Comparison of ENCODE assay signal across 22 cellular contexts in genomic region chr14:23090254-23090636, GRCh38. TPM values are rescaled to one million over a fixed set of nuclear protein-coding genes. Genes with fewer than 3 reads are reported as not detected.
DNase-seq lines count a peak whose midpoint lies in the region; ATAC-seq, FAIRE-seq and TF ChIP-seq lines count a peak whose summit lies in the region.
"Had no signal": no experiment of that assay in that cellular context is flagged by ENCODE, and none has a peak within 500 bp of the region (broad histone marks: within the 10 kb centered on the region; RNA-seq: fewer than 3 reads in every experiment).

No MANE protein-coding gene starts in this region.

- peaks cover 10 to 44% of the 10 kb centered on the region in 2 experiments for H3K36me3 ChIP-seq in endothelial cell of umbilical vein (ENCODE audit: control insufficient read depth in 2 of 2, extremely low read depth in 1 of 2, insufficient read depth in 2 of 2, low read length in 2 of 2)

- no peaks in the 10 kb centered on the region for H3K9me3 ChIP-seq in endothelial cell of umbilical vein (replicated peaks; ENCODE audit: control insufficient read depth, insufficient read depth, low read length)
- H3K9me3 ChIP-seq: BE2C, Caco-2, HAP-1, Peyer's patch had no signal

- intact Hi-C loops in endothelial cell of umbilical vein (cut with micrococcal nuclease), result no loop called here

- H3K79me2 ChIP-seq in endothelial cell of umbilical vein (ENCODE audit: control insufficient read depth, insufficient read depth, low read length), result peaks cover 69% of the 10 kb centered on the region

- no peaks in the 10 kb centered on the region for H3K9me1 ChIP-seq in endothelial cell of umbilical vein (replicated peaks; ENCODE audit: control insufficient read depth, extremely low read depth, insufficient read depth, low read length)

- no peaks in the 10 kb centered on the region for H3K27me3 ChIP-seq in endothelial cell of umbilical vein (ENCODE audit: control insufficient read depth in 2 of 2, insufficient read depth in 2 of 2, low read length in 2 of 2)
- H3K27me3 ChIP-seq: BE2C, Peyer's patch had no signal

- H3K27ac ChIP-seq in 22Rv1, result peak overlapping the region; percentile 3; the same call in 1 of the 2 replicates
- peak overlapping the region; percentile 20 for H3K27ac ChIP-seq in endothelial cell of umbilical vein (ENCODE audit: insufficient read depth, low read depth, low read length)

- no peak overlapping the region for H3K4me3 Mint-ChIP-seq in activated T-helper 17 cell treated with anti-CD3 and anti-CD28 coated beads, Interleukin-2, amount 50 U/mL, for 72 hours
- H3K4me3 Mint-ChIP-seq: CD4-positive, alpha-beta T cell had no signal

- peak overlapping the region; percentile 12 for H3K27ac Mint-ChIP-seq in activated T-helper 17 cell treated with anti-CD3 and anti-CD28 coated beads, Interleukin-2, amount 50 U/mL, for 72 hours
- H3K27ac Mint-ChIP-seq: CD4-positive, alpha-beta T cell had no signal

- POLR2A ChIA-PET in endothelial cell of umbilical vein (lab: Charles Lee), result no interaction called here

- no peak for ATAC-seq in activated T-helper 17 cell treated with anti-CD3 and anti-CD28 coated beads, Interleukin-2, amount 50 U/mL, for 72 hours (replicated peaks)
- no peak for ATAC-seq in GM21381 (IDR thresholded peaks at IDR 0.05; ENCODE audit: unreplicated experiment)
- no peak for ATAC-seq in GM18517 (IDR thresholded peaks at IDR 0.05; ENCODE audit: unreplicated experiment)

- H3K4me1 Mint-ChIP-seq in activated T-helper 17 cell treated with anti-CD3 and anti-CD28 coated beads, Interleukin-2, amount 50 U/mL, for 72 hours, result peaks cover 31% of the 10 kb centered on the region

- no TSS peak for BruUV-seq in endothelial cell of umbilical vein (replicated peaks; lab: Mats Ljungman, UMichigan)

- no peak for TF ChIP-seq POLR2A in endothelial cell of umbilical vein (IDR thresholded peaks at IDR 0.05; ENCODE audit: low read depth, low read length)

- no peak for TF ChIP-seq CTCF in 22Rv1 (IDR thresholded peaks at IDR 0.05)
- no peak for TF ChIP-seq CTCF in endothelial cell of umbilical vein (IDR thresholded peaks at IDR 0.05; ENCODE audit: extremely low read depth in 1 of 2, insufficient read depth in 1 of 2, low read depth in 1 of 2, low read length in 2 of 2)

- peaks cover 4% of the 10 kb centered on the region for H4K20me1 ChIP-seq in endothelial cell of umbilical vein (replicated peaks; ENCODE audit: control insufficient read depth, extremely low read depth, insufficient read depth, low read length)

- dilution Hi-C loops in endothelial cell of umbilical vein (cut with MboI; ENCODE audit: extremely low pct_ligation_motif_present, low sequenced_read_pairs), result no loop called here

- DNase-seq in activated CD8-positive, alpha-beta memory T cell treated with anti-CD3 and anti-CD28 coated beads for 24 hours, result peak; percentile 5
- DNase-seq in activated CD8-positive, alpha-beta memory T cell treated with anti-CD3 and anti-CD28 coated beads, Interleukin-2, amount 50 U/mL, for 4 hours, result no peak
- DNase-seq in endothelial cell of umbilical vein (ENCODE audit: low read depth, low spot score) (peak; percentile 33), NCI-H1417 treated with DMSO at 0.1 percent for 48 hours (lab: John Stamatoyannopoulos, UW) (no peak)
- DNase-seq: BE2C; Caco-2; CD4-positive, alpha-beta T cell; Kasumi-1; MM.1S; NCI-H1092; NCI-H146; NCI-H2029 treated with DMSO at 0.1 percent for 48 hours; Peyer's patch had no signal

- H3K4me1 ChIP-seq in endothelial cell of umbilical vein (ENCODE audit: control insufficient read depth, extremely low read depth, insufficient read depth, low read length), result peaks cover 26% of the 10 kb centered on the region
- H3K4me1 ChIP-seq: BE2C had no signal

- CTCF ChIA-PET in endothelial cell of umbilical vein (lab: Charles Lee), result interaction anchor here (1.0 to 4.6 kb wide), 7 partner anchors 9 to 104 kb away, joined by 3 to 43 read pairs (median 8); no protein-coding TSS in a partner anchor

- no peaks in the 10 kb centered on the region for H3K9me3 Mint-ChIP-seq in activated T-helper 17 cell treated with anti-CD3 and anti-CD28 coated beads, Interleukin-2, amount 50 U/mL, for 72 hours
- H3K9me3 Mint-ChIP-seq: CD4-positive, alpha-beta T cell had no signal

- peaks cover 84% of the 10 kb centered on the region for H3K36me3 Mint-ChIP-seq in activated T-helper 17 cell treated with anti-CD3 and anti-CD28 coated beads, Interleukin-2, amount 50 U/mL, for 72 hours (ENCODE audit: low read depth)

- H3K27me3 Mint-ChIP-seq in activated T-helper 17 cell treated with anti-CD3 and anti-CD28 coated beads, Interleukin-2, amount 50 U/mL, for 72 hours, result no peaks in the 10 kb centered on the region
- H3K27me3 Mint-ChIP-seq: CD4-positive, alpha-beta T cell had no signal

- H3K9ac ChIP-seq in endothelial cell of umbilical vein (replicated peaks; ENCODE audit: extremely low read depth, insufficient read depth, low read length), result no peak overlapping the region

- H3K4me3 ChIP-seq in endothelial cell of umbilical vein (replicated peaks in 1 of 3; ENCODE audit: insufficient read depth in 1 of 3, low read depth in 1 of 3, low read length in 3 of 3), result no peak overlapping the region
- H3K4me3 ChIP-seq: HAP-1, Peyer's patch had no signal

- no peak overlapping the region for H2AFZ ChIP-seq in endothelial cell of umbilical vein (ENCODE audit: low read depth, low read length)

- peak; percentile 12 for FAIRE-seq in endothelial cell of umbilical vein (lab: Jason Lieb, UNC)
- FAIRE-seq: A204.1, G401.6, HTR-8/SVneo had no signal

- H3K4me2 ChIP-seq in endothelial cell of umbilical vein (ENCODE audit: insufficient read depth, low read length), result peak overlapping the region; percentile 43

TF ChIP-seq in endothelial cell of umbilical vein, 7 proteins besides CTCF, POLR2A, EP300 and RAD21 (continues in another document):
- TF ChIP-seq EZH2 (IDR thresholded peaks at IDR 0.05; ENCODE audit: borderline replicate concordance, low read depth, low read length, severe bottlenecking) (no peak), FOS (IDR thresholded peaks at IDR 0.05; ENCODE audit: borderline replicate concordance, insufficient read depth, low read length) (no peak)

RNA-seq across cellular contexts. Expression of gene ACIN1, which starts 4.7 kb away (rescaled TPM):
- 100 to 1,000 TPM; 187 to 214 TPM for total RNA-seq in activated T-helper 17 cell treated with anti-CD3 and anti-CD28 coated beads, Interleukin-2, amount 50 U/mL, for 72 hours
- total RNA-seq in endothelial cell of umbilical vein, result 220 and 240 TPM in 2 replicates
- polyA plus RNA-seq in endothelial cell of umbilical vein, result 136 and 146 TPM in 2 replicates
- 91.2 and 98.2 TPM in 2 replicates for polyA plus RNA-seq in endothelial cell of umbilical vein (2011; cell fraction: cytosol; rRNA removed)
- polyA plus RNA-seq in endothelial cell of umbilical vein (2011; cell fraction: nucleus; rRNA removed), result 821 and 966 TPM in 2 replicates
- polyA plus RNA-seq in endothelial cell of umbilical vein (2012), result 112 and 141 TPM in 2 replicates
- polyA minus RNA-seq in endothelial cell of umbilical vein, result 185 and 201 TPM in 2 replicates
- 46.6 TPM for polyA minus RNA-seq in endothelial cell of umbilical vein (2011; cell fraction: cytosol; rRNA and poly(A)+ RNA removed)
- polyA minus RNA-seq in endothelial cell of umbilical vein (2011; cell fraction: nucleus; rRNA and poly(A)+ RNA removed), result 229 and 315 TPM in 2 replicates

RNA-seq across cellular contexts. Expression of gene C14orf119, which starts 5.1 kb away (rescaled TPM):
- 10 to 100 TPM; 40.3 to 53.4 TPM for total RNA-seq in activated T-helper 17 cell treated with anti-CD3 and anti-CD28 coated beads, Interleukin-2, amount 50 U/mL, for 72 hours
- total RNA-seq in endothelial cell of umbilical vein, result 55.5 and 58.3 TPM in 2 replicates
- 60.5 and 78.7 TPM in 2 replicates for polyA plus RNA-seq in endothelial cell of umbilical vein
- 62.7 and 64.0 TPM in 2 replicates for polyA plus RNA-seq in endothelial cell of umbilical vein (2011; cell fraction: cytosol; rRNA removed)
- polyA plus RNA-seq in endothelial cell of umbilical vein (2011; cell fraction: nucleus; rRNA removed), result 35.3 and 36.9 TPM in 2 replicates
- 55.9 and 63.8 TPM in 2 replicates for polyA plus RNA-seq in endothelial cell of umbilical vein (2012)
- polyA minus RNA-seq in endothelial cell of umbilical vein, result 83.3 and 87.7 TPM in 2 replicates
- polyA minus RNA-seq in endothelial cell of umbilical vein (2011; cell fraction: cytosol; rRNA and poly(A)+ RNA removed), result 22.7 TPM
- polyA minus RNA-seq in endothelial cell of umbilical vein (2011; cell fraction: nucleus; rRNA and poly(A)+ RNA removed), result 9.8 and 21.1 TPM in 2 replicates

RNA-seq across cellular contexts. Expression of gene CIROP, which starts 14.5 kb away (rescaled TPM):
- not detected for total RNA-seq in activated T-helper 17 cell treated with anti-CD3 and anti-CD28 coated beads, Interleukin-2, amount 50 U/mL, for 72 hours
- total RNA-seq in endothelial cell of umbilical vein, result not detected in 2 replicates
- not detected in 2 replicates for polyA plus RNA-seq in endothelial cell of umbilical vein
- polyA plus RNA-seq in endothelial cell of umbilical vein (2011; cell fraction: cytosol; rRNA removed), result not detected in 2 replicates
- polyA plus RNA-seq in endothelial cell of umbilical vein (2011; cell fraction: nucleus; rRNA removed), result not detected in 2 replicates
- polyA plus RNA-seq in endothelial cell of umbilical vein (2012), result not detected in 2 replicates
- not detected in 2 replicates for polyA minus RNA-seq in endothelial cell of umbilical vein
- not detected for polyA minus RNA-seq in endothelial cell of umbilical vein (2011; cell fraction: cytosol; rRNA and poly(A)+ RNA removed)
- polyA minus RNA-seq in endothelial cell of umbilical vein (2011; cell fraction: nucleus; rRNA and poly(A)+ RNA removed), result not detected in 2 replicates
- total RNA-seq: Caco-2; CD4-positive, alpha-beta T cell; NCI-H460; Peyer's patch had no signal

RNA-seq across cellular contexts. Expression of gene CEBPE, which starts 28.8 kb away (rescaled TPM):
- not detected for total RNA-seq in activated T-helper 17 cell treated with anti-CD3 and anti-CD28 coated beads, Interleukin-2, amount 50 U/mL, for 72 hours
- total RNA-seq in endothelial cell of umbilical vein, result not detected in 2 replicates
- not detected in 2 replicates for polyA plus RNA-seq in endothelial cell of umbilical vein
- not detected in 2 replicates for polyA plus RNA-seq in endothelial cell of umbilical vein (2011; cell fraction: cytosol; rRNA removed)
- not detected in 2 replicates for polyA plus RNA-seq in endothelial cell of umbilical vein (2011; cell fraction: nucleus; rRNA removed)
- polyA plus RNA-seq in endothelial cell of umbilical vein (2012), result not detected in 2 replicates
- not detected in 2 replicates for polyA minus RNA-seq in endothelial cell of umbilical vein
- polyA minus RNA-seq in endothelial cell of umbilical vein (2011; cell fraction: cytosol; rRNA and poly(A)+ RNA removed), result not detected
- not detected in 2 replicates for polyA minus RNA-seq in endothelial cell of umbilical vein (2011; cell fraction: nucleus; rRNA and poly(A)+ RNA removed)
- total RNA-seq: Caco-2; CD4-positive, alpha-beta T cell; NCI-H460; Peyer's patch had no signal

RNA-seq across cellular contexts. Expression of gene CDH24, which starts 32.9 kb away (rescaled TPM):
- total RNA-seq in activated T-helper 17 cell treated with anti-CD3 and anti-CD28 coated beads, Interleukin-2, amount 50 U/mL, for 72 hours, result under 1 TPM; 0.48 TPM
- 20.2 and 21.7 TPM in 2 replicates for total RNA-seq in endothelial cell of umbilical vein
- polyA plus RNA-seq in endothelial cell of umbilical vein, result 52.9 and 63.1 TPM in 2 replicates
- polyA plus RNA-seq in endothelial cell of umbilical vein (2011; cell fraction: cytosol; rRNA removed), result 16.0 and 22.7 TPM in 2 replicates
- 173 and 192 TPM in 2 replicates for polyA plus RNA-seq in endothelial cell of umbilical vein (2011; cell fraction: nucleus; rRNA removed)
- polyA plus RNA-seq in endothelial cell of umbilical vein (2012), result 11.8 and 13.2 TPM in 2 replicates
- polyA minus RNA-seq in endothelial cell of umbilical vein, result 36.3 and 46.1 TPM in 2 replicates
- 4.0 TPM for polyA minus RNA-seq in endothelial cell of umbilical vein (2011; cell fraction: cytosol; rRNA and poly(A)+ RNA removed)
- polyA minus RNA-seq in endothelial cell of umbilical vein (2011; cell fraction: nucleus; rRNA and poly(A)+ RNA removed), result 35.7 and 41.4 TPM in 2 replicates

Comparison
In these comparisons a context has a peak if more than half of its experiments do, and no peak if none do; other contexts are left out.
1. DNase-seq: peak in activated CD8-positive, alpha-beta memory T cell treated with anti-CD3 and anti-CD28 coated beads for 24 hours (single experiment) and endothelial cell of umbilical vein (single experiment); none in activated CD8-positive, alpha-beta memory T cell treated with anti-CD3 and anti-CD28 coated beads, Interleukin-2, amount 50 U/mL, for 4 hours (single experiment) and NCI-H1417 treated with DMSO at 0.1 percent for 48 hours (single experiment).